2 cellular contexts compared by ENCODE assay signal in genomic region chr13:110213461-110214074, GRCh38.
TF ChIP-seq lines count a peak whose summit lies in the region.

No MANE protein-coding gene starts in this region.

TF ChIP-seq in GM23338, 12 proteins besides CTCF, POLR2A, EP300 and RAD21 (continued from another document):
- TF ChIP-seq, protein P1, sequence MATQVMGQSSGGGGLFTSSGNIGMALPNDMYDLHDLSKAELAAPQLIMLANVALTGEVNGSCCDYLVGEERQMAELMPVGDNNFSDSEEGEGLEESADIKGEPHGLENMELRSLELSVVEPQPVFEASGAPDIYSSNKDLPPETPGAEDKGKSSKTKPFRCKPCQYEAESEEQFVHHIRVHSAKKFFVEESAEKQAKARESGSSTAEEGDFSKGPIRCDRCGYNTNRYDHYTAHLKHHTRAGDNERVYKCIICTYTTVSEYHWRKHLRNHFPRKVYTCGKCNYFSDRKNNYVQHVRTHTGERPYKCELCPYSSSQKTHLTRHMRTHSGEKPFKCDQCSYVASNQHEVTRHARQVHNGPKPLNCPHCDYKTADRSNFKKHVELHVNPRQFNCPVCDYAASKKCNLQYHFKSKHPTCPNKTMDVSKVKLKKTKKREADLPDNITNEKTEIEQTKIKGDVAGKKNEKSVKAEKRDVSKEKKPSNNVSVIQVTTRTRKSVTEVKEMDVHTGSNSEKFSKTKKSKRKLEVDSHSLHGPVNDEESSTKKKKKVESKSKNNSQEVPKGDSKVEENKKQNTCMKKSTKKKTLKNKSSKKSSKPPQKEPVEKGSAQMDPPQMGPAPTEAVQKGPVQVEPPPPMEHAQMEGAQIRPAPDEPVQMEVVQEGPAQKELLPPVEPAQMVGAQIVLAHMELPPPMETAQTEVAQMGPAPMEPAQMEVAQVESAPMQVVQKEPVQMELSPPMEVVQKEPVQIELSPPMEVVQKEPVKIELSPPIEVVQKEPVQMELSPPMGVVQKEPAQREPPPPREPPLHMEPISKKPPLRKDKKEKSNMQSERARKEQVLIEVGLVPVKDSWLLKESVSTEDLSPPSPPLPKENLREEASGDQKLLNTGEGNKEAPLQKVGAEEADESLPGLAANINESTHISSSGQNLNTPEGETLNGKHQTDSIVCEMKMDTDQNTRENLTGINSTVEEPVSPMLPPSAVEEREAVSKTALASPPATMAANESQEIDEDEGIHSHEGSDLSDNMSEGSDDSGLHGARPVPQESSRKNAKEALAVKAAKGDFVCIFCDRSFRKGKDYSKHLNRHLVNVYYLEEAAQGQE (IDR thresholded peaks at IDR 0.05; ENCODE audit: unreplicated experiment) = no peak
- TF ChIP-seq NANOG (IDR thresholded peaks at IDR 0.05; ENCODE audit: borderline replicate concordance) = no peak
- TF ChIP-seq EZH2 (IDR thresholded peaks at IDR 0.05; ENCODE audit: low read depth, unreplicated experiment) = no peak
TF ChIP-seq in GM23338: peak in this region for 0.

TF ChIP-seq in WTC11, 78 proteins besides CTCF, POLR2A, EP300 and RAD21 (continued from another document):
- TF ChIP-seq ZSCAN18 (CRISPR knock-in tag; IDR thresholded peaks at IDR 0.05) = no peak
- TF ChIP-seq KAT7 (CRISPR knock-in tag; IDR thresholded peaks at IDR 0.05; ENCODE audit: borderline replicate concordance) = no peak
- TF ChIP-seq ZNF425 (CRISPR knock-in tag; conservative IDR thresholded peaks at IDR 0.05) = no peak
- TF ChIP-seq OVOL2 (CRISPR knock-in tag; IDR thresholded peaks at IDR 0.05; ENCODE audit: borderline replicate concordance) = no peak
- no peak for TF ChIP-seq NR3C1 (CRISPR knock-in tag; conservative IDR thresholded peaks at IDR 0.05; ENCODE audit: low read depth)
- TF ChIP-seq ESRRA (CRISPR knock-in tag; IDR thresholded peaks at IDR 0.05; ENCODE audit: borderline replicate concordance) = no peak
- TF ChIP-seq, protein P2, sequence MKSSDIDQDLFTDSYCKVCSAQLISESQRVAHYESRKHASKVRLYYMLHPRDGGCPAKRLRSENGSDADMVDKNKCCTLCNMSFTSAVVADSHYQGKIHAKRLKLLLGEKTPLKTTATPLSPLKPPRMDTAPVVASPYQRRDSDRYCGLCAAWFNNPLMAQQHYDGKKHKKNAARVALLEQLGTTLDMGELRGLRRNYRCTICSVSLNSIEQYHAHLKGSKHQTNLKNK (CRISPR knock-in tag; IDR thresholded peaks at IDR 0.05) = no peak
- no peak for TF ChIP-seq TP53 (CRISPR knock-in tag; IDR thresholded peaks at IDR 0.05)
- no peak for TF ChIP-seq ELF4 (CRISPR knock-in tag; IDR thresholded peaks at IDR 0.05; ENCODE audit: low read depth)
